1 cellular context compared by ENCODE assay signal in genomic region chr6:31971993-31972708, GRCh38.
TF ChIP-seq lines count a peak whose summit lies in the region.

TSS of gene DXO (minus strand) at chr6:31972138. CDS start at chr6:31971675, 463 bp downstream.

TF ChIP-seq in HepG2, 621 proteins besides CTCF, POLR2A, EP300 and RAD21 (continued from another document and continues in another):
- peak; percentile 47; the same call in 1 of the 2 replicates for TF ChIP-seq PBX3 (CRISPR knock-in tag; IDR thresholded peaks at IDR 0.05; ENCODE audit: borderline replicate concordance)
- TF ChIP-seq ZNF343 (CRISPR knock-in tag; IDR thresholded peaks at IDR 0.05), result no peak
- TF ChIP-seq ZSCAN22 (CRISPR knock-in tag; IDR thresholded peaks at IDR 0.05), result no peak
- peak; percentile 96 for TF ChIP-seq ZNF589 (CRISPR knock-in tag; conservative IDR thresholded peaks at IDR 0.05)
- TF ChIP-seq POGZ (CRISPR knock-in tag; IDR thresholded peaks at IDR 0.05), result peak; percentile 92
- TF ChIP-seq PREB (CRISPR knock-in tag; IDR thresholded peaks at IDR 0.05), result no peak
- TF ChIP-seq HIC2 (CRISPR knock-in tag; IDR thresholded peaks at IDR 0.05; ENCODE audit: low read depth), result no peak; the same call in 1 of the 2 replicates
- TF ChIP-seq ZNF891 (CRISPR knock-in tag; IDR thresholded peaks at IDR 0.05), result no peak; the same call in 1 of the 2 replicates
- 0 out of 2 replicates have a peak, but pooled peaks have one; percentile 61 for TF ChIP-seq ZNF841 (CRISPR knock-in tag; IDR thresholded peaks at IDR 0.05; ENCODE audit: borderline replicate concordance)
- TF ChIP-seq RBM39 (IDR thresholded peaks at IDR 0.05; ENCODE audit: low read depth, low read length, poor library complexity, severe bottlenecking), result peak; percentile 81
- TF ChIP-seq CAMTA2 (CRISPR knock-in tag; IDR thresholded peaks at IDR 0.05; ENCODE audit: borderline replicate concordance), result peak; percentile 80
- peak; percentile 83; the same call in 1 of the 2 replicates for TF ChIP-seq JDP2 (CRISPR knock-in tag; IDR thresholded peaks at IDR 0.05; ENCODE audit: borderline replicate concordance)
- peak; percentile 50; the same call in 1 of the 2 replicates for TF ChIP-seq CENPT (CRISPR knock-in tag; IDR thresholded peaks at IDR 0.05; ENCODE audit: low read depth)
- TF ChIP-seq SNRNP70 (IDR thresholded peaks at IDR 0.05; ENCODE audit: low read depth, low read length), result no peak
- TF ChIP-seq MED13 (CRISPR knock-in tag; IDR thresholded peaks at IDR 0.05), result no peak; the same call in 1 of the 2 replicates
- TF ChIP-seq TEF (CRISPR knock-in tag; IDR thresholded peaks at IDR 0.05), result peak; percentile 78; the same call in 1 of the 2 replicates
- TF ChIP-seq STAT6 (CRISPR knock-in tag; IDR thresholded peaks at IDR 0.05; ENCODE audit: borderline replicate concordance), result peak; percentile 61; the same call in 1 of the 2 replicates
- peak; percentile 61; the same call in 1 of the 2 replicates for TF ChIP-seq SRF (IDR thresholded peaks at IDR 0.05; ENCODE audit: low read depth, low read length)
- peak; percentile 88 for TF ChIP-seq ATF7-NPFF (CRISPR knock-in tag; IDR thresholded peaks at IDR 0.05; ENCODE audit: low read depth)
- peak; percentile 94 for TF ChIP-seq KDM5B (CRISPR knock-in tag; IDR thresholded peaks at IDR 0.05; ENCODE audit: borderline replicate concordance)
- TF ChIP-seq CSRNP1 (CRISPR knock-in tag; IDR thresholded peaks at IDR 0.05), result peak; percentile 92; the same call in 1 of the 2 replicates
- TF ChIP-seq THAP9 (CRISPR knock-in tag; IDR thresholded peaks at IDR 0.05; ENCODE audit: borderline replicate concordance), result peak; percentile 94; the same call in 1 of the 2 replicates
- 0 out of 2 replicates have a peak, but pooled peaks have one; percentile 51 for TF ChIP-seq KLF11 (CRISPR knock-in tag; IDR thresholded peaks at IDR 0.05)
- peak; percentile 46; the same call in 1 of the 2 replicates for TF ChIP-seq BCL6 (CRISPR knock-in tag; IDR thresholded peaks at IDR 0.05)
- no peak for TF ChIP-seq ZSCAN9 (CRISPR knock-in tag; IDR thresholded peaks at IDR 0.05; ENCODE audit: borderline replicate concordance)
- TF ChIP-seq SMARCC2 (IDR thresholded peaks at IDR 0.05), result peak; percentile 85; the same call in 1 of the 2 replicates
- TF ChIP-seq CENPX (CRISPR knock-in tag; IDR thresholded peaks at IDR 0.05), result no peak
- TF ChIP-seq ZNF3 (CRISPR knock-in tag; IDR thresholded peaks at IDR 0.05), result no peak
- TF ChIP-seq NFIB (CRISPR knock-in tag; IDR thresholded peaks at IDR 0.05; ENCODE audit: borderline replicate concordance), result no peak
- 0 out of 2 replicates have a peak, but pooled peaks have one; percentile 27 for TF ChIP-seq FIP1L1 (IDR thresholded peaks at IDR 0.05; ENCODE audit: borderline replicate concordance, insufficient read depth, low read depth, low read length)
- 0 out of 2 replicates have a peak, but pooled peaks have one; percentile 69 for TF ChIP-seq FOXM1 (CRISPR knock-in tag; IDR thresholded peaks at IDR 0.05)
- TF ChIP-seq RNF2 (conservative IDR thresholded peaks at IDR 0.05; ENCODE audit: low read depth), result peak; percentile 61
- TF ChIP-seq ZNF761 (CRISPR knock-in tag; conservative IDR thresholded peaks at IDR 0.05), result peak; percentile 82; the same call in 1 of the 2 replicates
- no peak for TF ChIP-seq ZNF431 (CRISPR knock-in tag; IDR thresholded peaks at IDR 0.05; ENCODE audit: borderline replicate concordance, low read depth)
- TF ChIP-seq ZNF496 (CRISPR knock-in tag; IDR thresholded peaks at IDR 0.05; ENCODE audit: insufficient replicate concordance), result no peak
- TF ChIP-seq ZBTB49 (CRISPR knock-in tag; IDR thresholded peaks at IDR 0.05; ENCODE audit: borderline replicate concordance), result 0 out of 2 replicates have a peak, but pooled peaks have one; percentile 16
- TF ChIP-seq TBL1XR1 (IDR thresholded peaks at IDR 0.05; ENCODE audit: borderline replicate concordance, low read length, partially characterized antibody), result no peak
- no peak for TF ChIP-seq SRSF4 (IDR thresholded peaks at IDR 0.05; ENCODE audit: low read depth, low read length, poor library complexity, severe bottlenecking)
- TF ChIP-seq ZNF143 (CRISPR knock-in tag; IDR thresholded peaks at IDR 0.05), result peak; percentile 65
- TF ChIP-seq TP53 (CRISPR knock-in tag; conservative IDR thresholded peaks at IDR 0.05), result no peak
- TF ChIP-seq KDM6A (CRISPR knock-in tag; IDR thresholded peaks at IDR 0.05; ENCODE audit: low read depth), result no peak
- no peak for TF ChIP-seq SOX13 (IDR thresholded peaks at IDR 0.05)
- peak in 1 of 2 experiments; percentile 48; a peak in 1 of 4 replicates for TF ChIP-seq SOX13 (CRISPR knock-in tag; conservative IDR thresholded peaks at IDR 0.05 in 1 of 2, IDR thresholded peaks at IDR 0.05 in 1 of 2)
- no peak for TF ChIP-seq CBX2 (IDR thresholded peaks at IDR 0.05; ENCODE audit: low read depth, low read length)
- no peak; the same call in 1 of the 2 replicates for TF ChIP-seq CBX2 (CRISPR knock-in tag; IDR thresholded peaks at IDR 0.05; ENCODE audit: low read depth)
- no peak for TF ChIP-seq ZNF354B (CRISPR knock-in tag; IDR thresholded peaks at IDR 0.05)
- TF ChIP-seq MEF2D (CRISPR knock-in tag; IDR thresholded peaks at IDR 0.05), result peak; percentile 89
- peak; percentile 51; the same call in 1 of the 2 replicates for TF ChIP-seq ZBTB38 (CRISPR knock-in tag; IDR thresholded peaks at IDR 0.05)
- TF ChIP-seq MXI1 (IDR thresholded peaks at IDR 0.05; ENCODE audit: borderline replicate concordance, low read depth, low read length), result peak; percentile 79; the same call in 1 of the 3 replicates
- peak; percentile 67 for TF ChIP-seq POLR2AphosphoS2 (IDR thresholded peaks at IDR 0.05; ENCODE audit: low read depth, low read length)
- no peak for TF ChIP-seq LCORL (IDR thresholded peaks at IDR 0.05)
- TF ChIP-seq LCORL (CRISPR knock-in tag; IDR thresholded peaks at IDR 0.05), result peak; percentile 67; the same call in 1 of the 2 replicates
- peak; percentile 97 for TF ChIP-seq ZGPAT (CRISPR knock-in tag; IDR thresholded peaks at IDR 0.05)
